Comparison of ENCODE assay signal across 10 cellular contexts in genomic region chr11:59151761-59152160, GRCh38. TPM values are rescaled to one million over a fixed set of nuclear protein-coding genes. Genes with fewer than 3 reads are reported as not detected.
DNase-seq lines count a peak whose midpoint lies in the region; ATAC-seq lines count a peak whose summit lies in the region.
"Had no signal": no experiment of that assay in that cellular context is flagged by ENCODE, and none has a peak within 500 bp of the region (broad histone marks: within the 10 kb centered on the region; RNA-seq: fewer than 3 reads in every experiment).

No MANE protein-coding gene starts in this region.

- H3K27me3 Mint-ChIP-seq in activated naive CD4-positive, alpha-beta T cell treated with anti-CD3 and anti-CD28 coated beads for 36 hours (ENCODE audit: low read depth) = no peaks in the 10 kb centered on the region

- H2AFZ ChIP-seq in GM23248 = no peak overlapping the region

- peak overlapping the region; percentile 91 for H3K27ac Mint-ChIP-seq in activated naive CD4-positive, alpha-beta T cell treated with anti-CD3 and anti-CD28 coated beads for 36 hours

- H3K4me1 ChIP-seq in GM23248 (ENCODE audit: insufficient read depth) = no peaks in the 10 kb centered on the region

- H3K4me3 Mint-ChIP-seq in activated naive CD4-positive, alpha-beta T cell treated with anti-CD3 and anti-CD28 coated beads for 36 hours = no peak overlapping the region

- peaks cover 43% of the 10 kb centered on the region for H3K4me1 Mint-ChIP-seq in activated naive CD4-positive, alpha-beta T cell treated with anti-CD3 and anti-CD28 coated beads for 36 hours (ENCODE audit: low read depth)

- H3K27me3 ChIP-seq in GM23248 (replicated peaks; ENCODE audit: insufficient read depth) = no peaks in the 10 kb centered on the region

- H3K4me3 ChIP-seq in GM23248 = no peak overlapping the region

- peaks cover 5% of the 10 kb centered on the region for H3K79me2 ChIP-seq in GM23248 (ENCODE audit: insufficient read depth)

- CTCF ChIA-PET in activated naive CD4-positive, alpha-beta T cell treated with anti-CD3 and anti-CD28 coated beads for 36 hours (lab: Charles Lee) = interaction anchor here (1.2 to 2.0 kb wide), 6 partner anchors 9 to 44 kb away, joined by 3 to 10 read pairs (median 4); partner anchors contain the start of gene FAM111B

- peaks cover 4% of the 10 kb centered on the region for H3K9me3 Mint-ChIP-seq in activated naive CD4-positive, alpha-beta T cell treated with anti-CD3 and anti-CD28 coated beads for 36 hours

- no peaks in the 10 kb centered on the region for H3F3A ChIP-seq in GM23248 (ENCODE audit: insufficient read depth)

- H3K9me3 ChIP-seq in GM23248 (ENCODE audit: low read depth) = no peaks in the 10 kb centered on the region

- in situ Hi-C loops in GM23248 (cut with MboI) = no loop called here

- intact Hi-C loops in activated naive CD4-positive, alpha-beta T cell treated with anti-CD3 and anti-CD28 coated beads for 36 hours (cut with micrococcal nuclease) = loop anchor here (1.0 to 5.0 kb wide), 8 partner anchors 7 to 1724 kb away; partner anchors contain the start of genes FAM111B and SLC43A3

- peak; percentile 50 for ATAC-seq in HG02588 (IDR thresholded peaks at IDR 0.05; ENCODE audit: unreplicated experiment)
- ATAC-seq in HG03521 (IDR thresholded peaks at IDR 0.05; ENCODE audit: unreplicated experiment) = peak; percentile 45
- ATAC-seq in stimulated activated naive CD8-positive, alpha-beta T cell treated with anti-CD3 and anti-CD28 coated beads, Interleukin-15, Interleukin-2, amounts not matched to agents 100 U/mL and 50 U/mL, for 24 hours = peak; percentile 30

- DNase-seq in activated naive CD4-positive, alpha-beta T cell treated with anti-CD3 and anti-CD28 coated beads for 36 hours = no peak
- DNase-seq in activated naive CD4-positive, alpha-beta T cell treated with Interleukin-2 at 50 U/mL for 16 hours = no peak
- no peak for DNase-seq in stimulated activated naive CD8-positive, alpha-beta T cell treated with anti-CD3 and anti-CD28 coated beads, Interleukin-15, Interleukin-2, amounts not matched to agents 100 U/mL and 50 U/mL, for 24 hours
- DNase-seq in GM23248 (no peak), SHP77 treated with DMSO at 0.1 percent for 48 hours (lab: John Stamatoyannopoulos, UW) (no peak), NCI-H226 (no peak)
- DNase-seq: NCI-H69; stimulated activated CD4-positive, alpha-beta T cell treated with anti-CD3 and anti-CD28 coated beads, Interleukin-12 subunit alpha, Interleukin-12 subunit beta, amount 100 ng/mL, for 4 hours had no signal

- no peak overlapping the region for H3K27ac ChIP-seq in GM23248

- H3K4me2 ChIP-seq in GM23248 (ENCODE audit: unreplicated experiment) = no peak overlapping the region

- H3K9me2 ChIP-seq in GM23248 (ENCODE audit: insufficient read depth) = no peaks in the 10 kb centered on the region

- H3K9ac ChIP-seq in GM23248 = no peak overlapping the region

- peaks cover 65% of the 10 kb centered on the region for H3K36me3 Mint-ChIP-seq in activated naive CD4-positive, alpha-beta T cell treated with anti-CD3 and anti-CD28 coated beads for 36 hours (ENCODE audit: low read depth)

- H4K20me1 ChIP-seq in GM23248 (ENCODE audit: insufficient read depth) = no peaks in the 10 kb centered on the region

- peaks cover 19% of the 10 kb centered on the region for H3K36me3 ChIP-seq in GM23248 (ENCODE audit: low read depth)

- WGBS in GM23248 (ENCODE audit: low coverage in 1 of 2, low lambda C conversion rate in 2 of 2, missing lambda C conversion rate in 2 of 2), 2 experiments = 96% methylated on average over 1 of the region's 1 CpG

RNA-seq across cellular contexts. Expression of gene FAM111A, which starts 9.1 kb away (rescaled TPM):
- 10 to 100 TPM; 98.3 to 99.4 TPM for total RNA-seq in activated naive CD4-positive, alpha-beta T cell treated with anti-CD3 and anti-CD28 coated beads for 36 hours
- total RNA-seq in GM23248 (2014; rRNA removed; shearing (Covaris generic)) = 32.3 and 55.3 TPM in 2 replicates
- 27.7 and 31.6 TPM in 2 replicates for polyA plus RNA-seq in GM23248 (2016; fragmentation: Nextera tagmentation; extraction: Ambion mirVana)

RNA-seq across cellular contexts. Expression of gene DTX4, which starts 20.2 kb away (rescaled TPM):
- total RNA-seq in activated naive CD4-positive, alpha-beta T cell treated with anti-CD3 and anti-CD28 coated beads for 36 hours = under 1 TPM; 0.07 to 0.14 TPM
- 0.22 and 0.38 TPM in 2 replicates for total RNA-seq in GM23248 (2014; rRNA removed; shearing (Covaris generic))
- 0.10 and 0.16 TPM in 2 replicates for polyA plus RNA-seq in GM23248 (2016; fragmentation: Nextera tagmentation; extraction: Ambion mirVana)

RNA-seq across cellular contexts. Expression of gene FAM111B, which starts 44.7 kb away (rescaled TPM):
- total RNA-seq in activated naive CD4-positive, alpha-beta T cell treated with anti-CD3 and anti-CD28 coated beads for 36 hours = 10 to 100 TPM; 21.6 to 22.6 TPM
- total RNA-seq in GM23248 (2014; rRNA removed; shearing (Covaris generic)) = 2.1 and 4.5 TPM in 2 replicates
- 6.8 and 7.3 TPM in 2 replicates for polyA plus RNA-seq in GM23248 (2016; fragmentation: Nextera tagmentation; extraction: Ambion mirVana)
